Comparison of ENCODE assay signal across 1 cellular context in the genomic region with DNA sequence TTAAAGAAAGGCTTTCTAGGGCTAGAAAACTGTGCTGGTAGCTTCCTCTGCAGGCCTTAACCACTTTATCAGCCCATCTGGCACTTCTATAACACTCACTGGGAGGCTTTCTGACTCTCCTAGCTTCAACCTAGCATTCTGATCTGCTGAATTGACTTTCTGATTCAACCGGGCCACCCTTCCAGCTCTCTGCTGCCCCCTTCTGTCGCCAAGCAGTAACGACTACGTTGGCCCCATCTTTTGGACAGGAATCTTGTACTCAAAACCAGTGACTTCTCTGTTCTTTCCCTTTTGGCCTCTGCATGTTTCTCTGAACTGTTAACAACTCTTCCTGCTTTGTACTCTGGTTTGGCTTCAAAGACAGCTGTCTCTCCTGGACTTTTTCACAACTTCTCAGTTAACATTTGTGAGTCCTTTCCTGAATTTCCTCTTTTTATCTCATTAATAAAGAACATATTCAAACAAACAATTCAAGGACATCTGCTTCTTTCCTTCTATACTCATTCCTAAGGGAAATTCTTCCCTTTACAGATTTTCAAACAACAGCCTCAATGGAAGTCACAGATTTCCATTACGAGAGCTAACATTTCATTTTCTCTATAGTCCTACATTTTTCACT.
TF ChIP-seq lines count a peak whose summit lies in the region.

No MANE protein-coding gene starts in this region.

TF ChIP-seq in HepG2, 621 proteins besides CTCF, POLR2A, EP300 and RAD21 (continued from another document):
- TF ChIP-seq, protein P1, sequence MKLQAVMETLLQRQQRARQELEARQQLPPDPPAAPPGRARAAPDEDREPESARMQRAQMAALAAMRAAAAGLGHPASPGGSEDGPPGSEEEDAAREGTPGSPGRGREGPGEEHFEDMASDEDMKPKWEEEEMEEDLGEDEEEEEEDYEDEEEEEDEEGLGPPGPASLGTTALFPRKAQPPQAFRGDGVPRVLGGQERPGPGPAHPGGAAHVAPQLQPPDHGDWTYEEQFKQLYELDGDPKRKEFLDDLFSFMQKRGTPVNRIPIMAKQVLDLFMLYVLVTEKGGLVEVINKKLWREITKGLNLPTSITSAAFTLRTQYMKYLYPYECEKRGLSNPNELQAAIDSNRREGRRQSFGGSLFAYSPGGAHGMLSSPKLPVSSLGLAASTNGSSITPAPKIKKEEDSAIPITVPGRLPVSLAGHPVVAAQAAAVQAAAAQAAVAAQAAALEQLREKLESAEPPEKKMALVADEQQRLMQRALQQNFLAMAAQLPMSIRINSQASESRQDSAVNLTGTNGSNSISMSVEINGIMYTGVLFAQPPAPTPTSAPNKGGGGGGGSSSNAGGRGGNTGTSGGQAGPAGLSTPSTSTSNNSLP (IDR thresholded peaks at IDR 0.05; ENCODE audit: low read depth, low read length) = peak; percentile 40; the same call in 1 of the 2 replicates
